In the genomic region with DNA sequence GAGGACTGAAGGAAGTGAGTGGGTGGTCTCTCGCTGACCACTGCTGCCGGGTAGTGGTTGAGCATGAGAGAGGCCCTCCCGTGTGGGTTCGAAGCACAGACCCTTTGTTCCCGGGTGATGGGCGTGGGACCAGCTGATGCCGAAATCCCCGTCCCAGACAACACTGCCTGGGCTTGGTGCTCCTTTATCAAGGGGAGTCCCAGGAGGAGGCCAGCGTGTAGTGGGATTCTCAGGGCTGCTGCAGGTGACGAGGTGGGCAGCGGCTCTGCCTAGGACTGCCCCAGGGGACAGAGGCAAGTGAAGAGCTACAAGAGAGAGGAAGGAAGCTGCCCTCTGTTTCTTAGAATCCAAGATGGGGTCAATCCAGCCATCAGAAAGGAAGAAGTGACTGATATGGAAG, we compare ENCODE assay signal across 24 cellular contexts.
DNase-seq lines count a peak whose midpoint lies in the region; ATAC-seq and TF ChIP-seq lines count a peak whose summit lies in the region.
"Had no signal": no experiment of that assay in that cellular context is flagged by ENCODE, and none has a peak within 500 bp of the region (broad histone marks: within the 10 kb centered on the region; RNA-seq: fewer than 3 reads in every experiment).

No MANE protein-coding gene starts in this region.

- no peaks in the 10 kb centered on the region for H3K9me3 Mint-ChIP-seq in activated T-cell treated with anti-CD3 and anti-CD28 coated beads, Interleukin-2, amount 50 U/mL, for 24 hours
- no peaks in the 10 kb centered on the region for H3K9me3 Mint-ChIP-seq in activated CD8-positive, alpha-beta T cell treated with anti-CD3 and anti-CD28 coated beads, Interleukin-2, amount 10 ng/mL, durations not matched to agents 7 days and 5 days (ENCODE audit: insufficient read depth)
- peaks cover 11% of the 10 kb centered on the region for H3K9me3 Mint-ChIP-seq in endodermal cell
- peaks cover 9 to 13% of the 10 kb centered on the region in 2 donors for H3K9me3 Mint-ChIP-seq in stimulated activated naive CD8-positive, alpha-beta T cell treated with anti-CD3 and anti-CD28 coated beads, Interleukin-15, amount 100 ng/mL, for 72 hours
- H3K9me3 Mint-ChIP-seq: dendritic cell treated with granulocyte-macrophage colony-stimulating factor and Interleukin-4, amounts not matched to agents 40 ng/mL and 50 ng/mL, for 4 days had no signal

- no peaks in the 10 kb centered on the region for H3K4me1 ChIP-seq in endodermal cell (ENCODE audit: control insufficient read depth, insufficient read depth, low read length)
- H3K4me1 ChIP-seq: HAP-1 had no signal

- no peak overlapping the region for H3K9ac ChIP-seq in endodermal cell (ENCODE audit: extremely low read depth, low read length, poor library complexity, severe bottlenecking)

- H3K27me3 Mint-ChIP-seq in activated T-cell treated with anti-CD3 and anti-CD28 coated beads, Interleukin-2, amount 50 U/mL, for 24 hours: peaks cover 46% of the 10 kb centered on the region
- peaks cover 48% of the 10 kb centered on the region for H3K27me3 Mint-ChIP-seq in activated CD8-positive, alpha-beta T cell treated with anti-CD3 and anti-CD28 coated beads, Interleukin-2, amount 10 ng/mL, durations not matched to agents 7 days and 5 days (ENCODE audit: low read depth)
- H3K27me3 Mint-ChIP-seq in endodermal cell (ENCODE audit: insufficient read depth): peaks cover 5% of the 10 kb centered on the region
- peaks cover 70% of the 10 kb centered on the region for H3K27me3 Mint-ChIP-seq in stimulated activated naive CD8-positive, alpha-beta T cell treated with anti-CD3 and anti-CD28 coated beads, Interleukin-15, amount 100 ng/mL, for 72 hours

- H3K27ac ChIP-seq in endodermal cell (ENCODE audit: low read depth, low read length): no peak overlapping the region
- H3K27ac ChIP-seq: C4-2B, epithelial cell of prostate, hepatocyte, VCaP had no signal

- CTCF ChIA-PET in activated CD8-positive, alpha-beta T cell treated with anti-CD3 and anti-CD28 coated beads, Interleukin-2, amount 10 ng/mL, durations not matched to agents 7 days and 5 days (lab: Charles Lee): no interaction called here

- ATAC-seq in activated CD8-positive, alpha-beta T cell treated with anti-CD3 and anti-CD28 coated beads, Interleukin-2, amount 10 ng/mL, durations not matched to agents 7 days and 5 days: peak; percentile 30
- ATAC-seq in stimulated activated naive CD8-positive, alpha-beta T cell treated with anti-CD3 and anti-CD28 coated beads, Interleukin-15, amount 100 ng/mL, for 72 hours: peak; percentile 58
- ATAC-seq in activated CD4-positive, CD25-positive, alpha-beta regulatory T cell treated with anti-CD3 and anti-CD28 coated beads, Interleukin-2, amount 50 U/mL, for 24 hours: no peak
- no peak for ATAC-seq in GM21381 (IDR thresholded peaks at IDR 0.05; ENCODE audit: unreplicated experiment)
- ATAC-seq: GM12878 had no signal

- H3K36me3 ChIP-seq in endodermal cell (ENCODE audit: control insufficient read depth, insufficient read depth, low read length): no peaks in the 10 kb centered on the region
- H3K36me3 ChIP-seq: HAP-1 had no signal

- H3K4me3 Mint-ChIP-seq in activated T-cell treated with anti-CD3 and anti-CD28 coated beads, Interleukin-2, amount 50 U/mL, for 24 hours: no peak overlapping the region
- peak overlapping the region; percentile 9 for H3K4me3 Mint-ChIP-seq in activated CD8-positive, alpha-beta T cell treated with anti-CD3 and anti-CD28 coated beads, Interleukin-2, amount 10 ng/mL, durations not matched to agents 7 days and 5 days
- no peak overlapping the region for H3K4me3 Mint-ChIP-seq in endodermal cell
- peak overlapping the region; percentile 19 to 20 for H3K4me3 Mint-ChIP-seq in stimulated activated naive CD8-positive, alpha-beta T cell treated with anti-CD3 and anti-CD28 coated beads, Interleukin-15, amount 100 ng/mL, for 72 hours
- H3K4me3 Mint-ChIP-seq: dendritic cell treated with granulocyte-macrophage colony-stimulating factor and Interleukin-4, amounts not matched to agents 40 ng/mL and 50 ng/mL, for 4 days; memory B cell; nephron had no signal

- H3K27ac Mint-ChIP-seq in activated T-cell treated with anti-CD3 and anti-CD28 coated beads, Interleukin-2, amount 50 U/mL, for 24 hours: peak overlapping the region; percentile 67
- H3K27ac Mint-ChIP-seq in activated CD8-positive, alpha-beta T cell treated with anti-CD3 and anti-CD28 coated beads, Interleukin-2, amount 10 ng/mL, durations not matched to agents 7 days and 5 days: peak overlapping the region; percentile 37
- H3K27ac Mint-ChIP-seq in endodermal cell: no peak overlapping the region
- no peak overlapping the region for H3K27ac Mint-ChIP-seq in stimulated activated naive CD8-positive, alpha-beta T cell treated with anti-CD3 and anti-CD28 coated beads, Interleukin-15, amount 100 ng/mL, for 72 hours
- H3K27ac Mint-ChIP-seq: dendritic cell treated with granulocyte-macrophage colony-stimulating factor and Interleukin-4, amounts not matched to agents 40 ng/mL and 50 ng/mL, for 4 days; memory B cell; nephron; progenitor cell of endocrine pancreas had no signal

- no peaks in the 10 kb centered on the region for H3K27me3 ChIP-seq in endodermal cell (ENCODE audit: control insufficient read depth, insufficient read depth, low read length, poor library complexity, severe bottlenecking)
- H3K27me3 ChIP-seq: hepatocyte had no signal

- H3K9me3 ChIP-seq in endodermal cell (ENCODE audit: control insufficient read depth, low read length): no peaks in the 10 kb centered on the region
- H3K9me3 ChIP-seq: HAP-1 had no signal

- no peaks in the 10 kb centered on the region for H3K36me3 Mint-ChIP-seq in activated T-cell treated with anti-CD3 and anti-CD28 coated beads, Interleukin-2, amount 50 U/mL, for 24 hours (ENCODE audit: low read depth)
- no peaks in the 10 kb centered on the region for H3K36me3 Mint-ChIP-seq in activated CD8-positive, alpha-beta T cell treated with anti-CD3 and anti-CD28 coated beads, Interleukin-2, amount 10 ng/mL, durations not matched to agents 7 days and 5 days (ENCODE audit: low read depth)
- no peaks in the 10 kb centered on the region for H3K36me3 Mint-ChIP-seq in endodermal cell (ENCODE audit: low read depth)
- H3K36me3 Mint-ChIP-seq: memory B cell had no signal

- POLR2A ChIA-PET in activated CD8-positive, alpha-beta T cell treated with anti-CD3 and anti-CD28 coated beads, Interleukin-2, amount 10 ng/mL, durations not matched to agents 7 days and 5 days (lab: Charles Lee): no interaction called here

- DNase-seq in activated T-cell treated with anti-CD3 and anti-CD28 coated beads, Interleukin-2, amount 50 U/mL, for 24 hours: no peak
- no peak for DNase-seq in activated T-cell treated with anti-CD3 and anti-CD28 coated beads for 4 hours
- no peak for DNase-seq in activated CD8-positive, alpha-beta T cell treated with anti-CD3 and anti-CD28 coated beads, Interleukin-2, amount 10 ng/mL, durations not matched to agents 7 days and 5 days
- peak; percentile 38 for DNase-seq in endodermal cell
- DNase-seq in stimulated activated naive CD8-positive, alpha-beta T cell treated with anti-CD3 and anti-CD28 coated beads, Interleukin-15, amount 100 ng/mL, for 72 hours: peak in 1 of 2 donors; percentile 5
- DNase-seq in activated effector memory CD4-positive, alpha-beta T cell treated with anti-CD3 and anti-CD28 coated beads, Interleukin-2, amount 50 U/mL, for 16 hours: no peak
- DNase-seq: activated gamma-delta T cell treated with Interleukin-2 at 50 U/mL for 16 hours; foreskin fibroblast; NCI-H1105; NCI-H524 treated with DMSO at 0.1 percent for 48 hours; Right ventricle myocardium superior; stimulated activated CD4-positive, alpha-beta T cell treated with anti-CD3 and anti-CD28 coated beads, Interleukin-2, amount 100 ng/mL, for 24 hours had no signal

- TF ChIP-seq CTCF in endodermal cell (conservative IDR thresholded peaks at IDR 0.05): no peak

- H3K4me3 ChIP-seq in endodermal cell (ENCODE audit: low read length): no peak overlapping the region
- H3K4me3 ChIP-seq: GM12878, HAP-1, hepatocyte had no signal

- H3K4me1 Mint-ChIP-seq in activated T-cell treated with anti-CD3 and anti-CD28 coated beads, Interleukin-2, amount 50 U/mL, for 24 hours (ENCODE audit: low read depth): peaks cover 37% of the 10 kb centered on the region
- H3K4me1 Mint-ChIP-seq in activated CD8-positive, alpha-beta T cell treated with anti-CD3 and anti-CD28 coated beads, Interleukin-2, amount 10 ng/mL, durations not matched to agents 7 days and 5 days (ENCODE audit: low read depth): peaks cover 25% of the 10 kb centered on the region
- peaks cover 7% of the 10 kb centered on the region for H3K4me1 Mint-ChIP-seq in endodermal cell
- peaks cover 46% of the 10 kb centered on the region for H3K4me1 Mint-ChIP-seq in stimulated activated naive CD8-positive, alpha-beta T cell treated with anti-CD3 and anti-CD28 coated beads, Interleukin-15, amount 100 ng/mL, for 72 hours
- H3K4me1 Mint-ChIP-seq: memory B cell, nephron had no signal

- 74 to 90% methylated on average over 6 to 11 of the region's 11 CpGs for WGBS in endodermal cell (ENCODE audit: insufficient coverage in 1 of 2, insufficient read length in 1 of 2), 2 experiments

Comparison
In these comparisons a context has a peak if more than half of its experiments do, and no peak if none do; other contexts are left out.
1. H3K27ac Mint-ChIP-seq: peak in activated T-cell treated with anti-CD3 and anti-CD28 coated beads, Interleukin-2, amount 50 U/mL, for 24 hours (single experiment) and activated CD8-positive, alpha-beta T cell treated with anti-CD3 and anti-CD28 coated beads, Interleukin-2, amount 10 ng/mL, durations not matched to agents 7 days and 5 days (single experiment); none in endodermal cell (single experiment) and stimulated activated naive CD8-positive, alpha-beta T cell treated with anti-CD3 and anti-CD28 coated beads, Interleukin-15, amount 100 ng/mL, for 72 hours (0 of 2).
2. H3K4me3 Mint-ChIP-seq: peak in activated CD8-positive, alpha-beta T cell treated with anti-CD3 and anti-CD28 coated beads, Interleukin-2, amount 10 ng/mL, durations not matched to agents 7 days and 5 days (single experiment) and stimulated activated naive CD8-positive, alpha-beta T cell treated with anti-CD3 and anti-CD28 coated beads, Interleukin-15, amount 100 ng/mL, for 72 hours (2 of 2); none in activated T-cell treated with anti-CD3 and anti-CD28 coated beads, Interleukin-2, amount 50 U/mL, for 24 hours (single experiment) and endodermal cell (single experiment).
3. ATAC-seq: peak in activated CD8-positive, alpha-beta T cell treated with anti-CD3 and anti-CD28 coated beads, Interleukin-2, amount 10 ng/mL, durations not matched to agents 7 days and 5 days (single experiment) and stimulated activated naive CD8-positive, alpha-beta T cell treated with anti-CD3 and anti-CD28 coated beads, Interleukin-15, amount 100 ng/mL, for 72 hours (single experiment); none in activated CD4-positive, CD25-positive, alpha-beta regulatory T cell treated with anti-CD3 and anti-CD28 coated beads, Interleukin-2, amount 50 U/mL, for 24 hours (0 of 2) and GM21381 (single experiment).